Comparison of ENCODE assay signal across 17 cellular contexts in genomic region chr10:127349737-127350136, GRCh38.
DNase-seq lines count a peak whose midpoint lies in the region; ATAC-seq and TF ChIP-seq lines count a peak whose summit lies in the region.
"Had no signal": no experiment of that assay in that cellular context is flagged by ENCODE, and none has a peak within 500 bp of the region (broad histone marks: within the 10 kb centered on the region; RNA-seq: fewer than 3 reads in every experiment).

No MANE protein-coding gene starts in this region.

- no peak for ATAC-seq in GM21526 (IDR thresholded peaks at IDR 0.05; ENCODE audit: low FRiP score, unreplicated experiment)

- no peak for TF ChIP-seq CTCF in kidney epithelial cell (IDR thresholded peaks at IDR 0.05; ENCODE audit: insufficient read depth, low read length, poor library complexity, severe bottlenecking)
- no peak for TF ChIP-seq CTCF in foreskin fibroblast (IDR thresholded peaks at IDR 0.05; ENCODE audit: low read depth, low read length)
- no peak for TF ChIP-seq CTCF in WERI-Rb-1 (IDR thresholded peaks at IDR 0.05; ENCODE audit: low read depth, low read length)

- no peaks in the 10 kb centered on the region for H3K36me3 ChIP-seq in kidney epithelial cell (ENCODE audit: control insufficient read depth, insufficient read depth, low read length)
- H3K36me3 ChIP-seq in WERI-Rb-1 = no peaks in the 10 kb centered on the region

- H3K27me3 ChIP-seq in kidney epithelial cell (ENCODE audit: control insufficient read depth, insufficient read depth, low read length) (no peaks in the 10 kb centered on the region), WERI-Rb-1 (ENCODE audit: insufficient read depth, low read depth, severe bottlenecking) (no peaks in the 10 kb centered on the region)

- DNase-seq in NCI-H510A treated with DMSO at 0.1 percent for 48 hours (lab: John Stamatoyannopoulos, UW) (peak; percentile 16), NCI-H510A (lab: John Stamatoyannopoulos, UW) (no peak), astrocyte of the hippocampus (ENCODE audit: low read depth, low spot score) (peak; percentile 31), kidney epithelial cell (ENCODE audit: low read depth) (peak; percentile 10), foreskin fibroblast (no peak), NK-92 (lab: John Stamatoyannopoulos, UW; ENCODE audit: unreplicated experiment) (no peak), WERI-Rb-1 (no peak)
- DNase-seq: Caco-2; DMS79; GDM1; GM23248; NCI-H1436 treated with DMSO at 0.1 percent for 48 hours; NCI-H2227 treated with DMSO at 0.1 percent for 48 hours; NCI-H526 treated with DMSO at 0.1 percent for 48 hours; NK-92 treated with Interleukin-12 subunit alpha and Interleukin-12 subunit beta, amount 100 ng/mL, for 24 hours; OCI-M1 had no signal

- H3K27ac ChIP-seq in WERI-Rb-1 = no peak overlapping the region
- H3K27ac ChIP-seq: GM23248 had no signal

- no peak overlapping the region for H3K4me3 ChIP-seq in kidney epithelial cell (ENCODE audit: low read depth, low read length)
- no peak overlapping the region for H3K4me3 ChIP-seq in foreskin fibroblast (ENCODE audit: low read depth in 1 of 2, low read length in 2 of 2)
- H3K4me3 ChIP-seq in WERI-Rb-1 (ENCODE audit: low read depth, low read length) = no peak overlapping the region
- H3K4me3 ChIP-seq: GM23248 had no signal

- no peaks in the 10 kb centered on the region for H3K9me3 ChIP-seq in WERI-Rb-1 (ENCODE audit: severe bottlenecking)
- H3K9me3 ChIP-seq: Caco-2 had no signal

Comparison
In these comparisons a context has a peak if more than half of its experiments do, and no peak if none do; other contexts are left out.
1. DNase-seq: peak in NCI-H510A treated with DMSO at 0.1 percent for 48 hours (single experiment), astrocyte of the hippocampus (single experiment) and kidney epithelial cell (single experiment); none in NCI-H510A (single experiment), foreskin fibroblast (0 of 2), NK-92 (single experiment) and WERI-Rb-1 (single experiment).